1 cellular context compared by ENCODE assay signal in the genomic region with DNA sequence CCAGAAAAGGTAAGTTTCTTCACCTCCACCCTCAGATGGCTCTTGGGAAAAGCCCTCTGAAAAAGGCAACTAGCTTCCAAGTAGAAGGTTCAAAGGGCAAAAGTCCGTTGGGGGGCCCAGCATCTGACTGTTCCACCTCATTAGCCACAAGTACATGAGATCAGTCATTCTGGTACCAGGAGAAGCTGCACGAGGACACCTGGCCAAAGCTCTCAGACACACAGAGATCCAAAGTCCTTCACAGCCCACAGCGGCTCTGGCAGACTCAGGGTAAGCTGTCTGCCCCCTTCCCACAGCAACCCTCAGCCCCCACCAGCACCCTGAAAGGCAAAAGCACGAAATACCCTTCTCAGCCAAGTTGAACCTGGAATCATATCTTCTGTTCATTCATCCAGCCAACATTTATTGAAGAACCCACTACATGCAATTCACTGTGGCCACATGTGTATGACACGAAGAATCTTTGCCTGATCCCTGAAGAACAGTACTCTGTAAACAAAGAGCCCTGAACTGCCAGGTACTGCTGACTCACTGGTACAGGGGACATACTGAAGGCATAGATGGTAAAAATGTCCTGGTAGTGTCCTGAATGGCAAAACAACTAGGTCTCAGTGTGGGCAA.
TF ChIP-seq lines count a peak whose summit lies in the region.

No MANE protein-coding gene starts in this region.

TF ChIP-seq in HepG2, 621 proteins besides CTCF, POLR2A, EP300 and RAD21 (continued from another document):
- TF ChIP-seq ZNF691 (CRISPR knock-in tag; IDR thresholded peaks at IDR 0.05; ENCODE audit: borderline replicate concordance, low read depth) (peak; percentile 100), KDM6A (CRISPR knock-in tag; IDR thresholded peaks at IDR 0.05; ENCODE audit: low read depth) (peak; percentile 45; the same call in 1 of the 2 replicates), HNRNPL (IDR thresholded peaks at IDR 0.05; ENCODE audit: low read depth, low read length) (no peak), ZNF292 (CRISPR knock-in tag; IDR thresholded peaks at IDR 0.05; ENCODE audit: borderline replicate concordance, low read depth) (peak; percentile 30; the same call in 1 of the 2 replicates), ZNF883 (CRISPR knock-in tag; IDR thresholded peaks at IDR 0.05; ENCODE audit: not compliant biosample characterization) (peak; percentile 55), ZNF337 (CRISPR knock-in tag; IDR thresholded peaks at IDR 0.05; ENCODE audit: borderline replicate concordance, low read depth) (peak; percentile 73; the same call in 1 of the 2 replicates), RORA (CRISPR knock-in tag; IDR thresholded peaks at IDR 0.05) (no peak), THAP11 (CRISPR knock-in tag; IDR thresholded peaks at IDR 0.05) (no peak), RCOR2 (CRISPR knock-in tag; IDR thresholded peaks at IDR 0.05) (no peak), AFF4 (CRISPR knock-in tag; IDR thresholded peaks at IDR 0.05) (no peak), SP5 (CRISPR knock-in tag; IDR thresholded peaks at IDR 0.05; ENCODE audit: borderline replicate concordance, low read depth) (no peak), HNF4A (CRISPR knock-in tag; IDR thresholded peaks at IDR 0.05) (peak; percentile 91), ZNF616 (CRISPR knock-in tag; IDR thresholded peaks at IDR 0.05; ENCODE audit: low read depth) (no peak), SP1 (IDR thresholded peaks at IDR 0.05) (no peak), SP1 (CRISPR knock-in tag; IDR thresholded peaks at IDR 0.05) (no peak), TSC22D2 (CRISPR knock-in tag; IDR thresholded peaks at IDR 0.05; ENCODE audit: borderline replicate concordance) (no peak), ZNF740 (CRISPR knock-in tag; IDR thresholded peaks at IDR 0.05) (no peak), SAP130 (CRISPR knock-in tag; IDR thresholded peaks at IDR 0.05; ENCODE audit: low read depth) (0 out of 2 replicates have a peak, but pooled peaks have one; percentile 30), FOXP1 (IDR thresholded peaks at IDR 0.05) (no peak), FOXP1 (CRISPR knock-in tag; IDR thresholded peaks at IDR 0.05) (peak; percentile 21; the same call in 1 of the 2 replicates), ZNF589 (CRISPR knock-in tag; conservative IDR thresholded peaks at IDR 0.05) (0 out of 2 replicates have a peak, but pooled peaks have one; percentile 31), FOSL2 (CRISPR knock-in tag; IDR thresholded peaks at IDR 0.05) (peak; percentile 86), XRCC5 (optimal IDR thresholded peaks at IDR 0.05; ENCODE audit: low read length) (peak; percentile 62), MIXL1 (CRISPR knock-in tag; IDR thresholded peaks at IDR 0.05) (0 out of 2 replicates have a peak, but pooled peaks have one; percentile 71), ZSCAN9 (CRISPR knock-in tag; IDR thresholded peaks at IDR 0.05; ENCODE audit: borderline replicate concordance) (peak; percentile 45; the same call in 1 of the 2 replicates), ZNF354B (CRISPR knock-in tag; IDR thresholded peaks at IDR 0.05) (no peak), HES4 (CRISPR knock-in tag; IDR thresholded peaks at IDR 0.05; ENCODE audit: borderline replicate concordance) (no peak), ZNF788 (CRISPR knock-in tag; IDR thresholded peaks at IDR 0.05; ENCODE audit: borderline replicate concordance) (peak; percentile 44; the same call in 1 of the 2 replicates), SP4 (CRISPR knock-in tag; IDR thresholded peaks at IDR 0.05) (no peak; the same call in 1 of the 2 replicates), ZNF3 (CRISPR knock-in tag; IDR thresholded peaks at IDR 0.05) (no peak), ZEB1 (IDR thresholded peaks at IDR 0.05; ENCODE audit: insufficient replicate concordance, low read depth) (no peak)
- TF ChIP-seq, protein P1, sequence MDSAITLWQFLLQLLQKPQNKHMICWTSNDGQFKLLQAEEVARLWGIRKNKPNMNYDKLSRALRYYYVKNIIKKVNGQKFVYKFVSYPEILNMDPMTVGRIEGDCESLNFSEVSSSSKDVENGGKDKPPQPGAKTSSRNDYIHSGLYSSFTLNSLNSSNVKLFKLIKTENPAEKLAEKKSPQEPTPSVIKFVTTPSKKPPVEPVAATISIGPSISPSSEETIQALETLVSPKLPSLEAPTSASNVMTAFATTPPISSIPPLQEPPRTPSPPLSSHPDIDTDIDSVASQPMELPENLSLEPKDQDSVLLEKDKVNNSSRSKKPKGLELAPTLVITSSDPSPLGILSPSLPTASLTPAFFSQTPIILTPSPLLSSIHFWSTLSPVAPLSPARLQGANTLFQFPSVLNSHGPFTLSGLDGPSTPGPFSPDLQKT (CRISPR knock-in tag; IDR thresholded peaks at IDR 0.05; ENCODE audit: borderline replicate concordance), result no peak
- TF ChIP-seq, protein P2, sequence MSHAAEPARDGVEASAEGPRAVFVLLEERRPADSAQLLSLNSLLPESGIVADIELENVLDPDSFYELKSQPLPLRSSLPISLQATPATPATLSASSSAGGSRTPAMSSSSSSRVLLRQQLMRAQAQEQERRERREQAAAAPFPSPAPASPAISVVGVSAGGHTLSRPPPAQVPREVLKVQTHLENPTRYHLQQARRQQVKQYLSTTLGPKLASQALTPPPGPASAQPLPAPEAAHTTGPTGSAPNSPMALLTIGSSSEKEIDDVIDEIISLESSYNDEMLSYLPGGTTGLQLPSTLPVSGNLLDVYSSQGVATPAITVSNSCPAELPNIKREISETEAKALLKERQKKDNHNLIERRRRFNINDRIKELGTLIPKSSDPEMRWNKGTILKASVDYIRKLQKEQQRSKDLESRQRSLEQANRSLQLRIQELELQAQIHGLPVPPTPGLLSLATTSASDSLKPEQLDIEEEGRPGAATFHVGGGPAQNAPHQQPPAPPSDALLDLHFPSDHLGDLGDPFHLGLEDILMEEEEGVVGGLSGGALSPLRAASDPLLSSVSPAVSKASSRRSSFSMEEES (CRISPR knock-in tag; IDR thresholded peaks at IDR 0.05), result 0 out of 2 replicates have a peak, but pooled peaks have one; percentile 20
- TF ChIP-seq, protein P3, sequence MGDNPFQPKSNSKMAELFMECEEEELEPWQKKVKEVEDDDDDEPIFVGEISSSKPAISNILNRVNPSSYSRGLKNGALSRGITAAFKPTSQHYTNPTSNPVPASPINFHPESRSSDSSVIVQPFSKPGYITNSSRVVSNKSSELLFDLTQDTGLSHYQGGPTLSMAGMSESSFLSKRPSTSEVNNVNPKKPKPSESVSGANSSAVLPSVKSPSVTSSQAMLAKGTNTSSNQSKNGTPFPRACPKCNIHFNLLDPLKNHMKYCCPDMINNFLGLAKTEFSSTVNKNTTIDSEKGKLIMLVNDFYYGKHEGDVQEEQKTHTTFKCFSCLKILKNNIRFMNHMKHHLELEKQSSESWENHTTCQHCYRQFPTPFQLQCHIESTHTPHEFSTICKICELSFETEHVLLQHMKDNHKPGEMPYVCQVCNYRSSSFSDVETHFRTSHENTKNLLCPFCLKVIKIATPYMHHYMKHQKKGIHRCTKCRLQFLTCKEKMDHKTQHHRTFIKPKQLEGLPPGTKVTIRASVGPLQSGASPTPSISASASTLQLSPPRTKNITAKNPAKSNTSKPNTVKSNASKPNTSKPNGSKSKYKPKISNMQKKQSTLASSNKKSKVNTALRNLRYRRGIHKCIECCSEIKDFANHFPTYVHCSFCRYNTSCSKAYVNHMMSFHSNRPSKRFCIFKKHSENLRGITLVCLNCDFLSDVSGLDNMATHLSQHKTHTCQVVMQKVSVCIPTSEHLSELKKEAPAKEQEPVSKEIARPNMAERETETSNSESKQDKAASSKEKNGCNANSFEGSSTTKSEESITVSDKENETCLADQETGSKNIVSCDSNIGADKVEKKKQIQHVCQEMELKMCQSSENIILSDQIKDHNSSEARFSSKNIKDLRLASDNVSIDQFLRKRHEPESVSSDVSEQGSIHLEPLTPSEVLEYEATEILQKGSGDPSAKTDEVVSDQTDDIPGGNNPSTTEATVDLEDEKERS (CRISPR knock-in tag; IDR thresholded peaks at IDR 0.05), result peak; percentile 78; the same call in 1 of the 2 replicates
